ENCODE assay signal across 21 cellular contexts in the genomic region with DNA sequence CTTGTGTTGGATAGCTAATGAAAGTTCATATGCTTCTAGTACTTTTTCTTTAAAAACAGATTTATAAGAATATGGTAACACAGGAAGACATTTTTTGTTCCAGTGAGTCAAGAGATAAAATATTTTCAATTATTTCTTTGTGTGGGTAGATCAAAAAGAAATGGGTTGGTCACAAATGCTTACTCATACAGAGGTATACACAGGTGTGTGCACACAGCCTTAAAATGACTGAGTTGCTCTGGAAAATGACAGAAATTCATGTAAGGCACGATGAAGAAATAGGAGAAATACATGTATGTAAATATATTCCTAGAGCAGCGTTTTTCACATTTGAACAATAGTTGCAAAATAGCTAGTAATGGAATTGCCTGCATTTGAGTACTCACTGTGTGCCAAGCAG.
DNase-seq lines count a peak whose midpoint lies in the region; ATAC-seq and TF ChIP-seq lines count a peak whose summit lies in the region.
"Had no signal": no experiment of that assay in that cellular context is flagged by ENCODE, and none has a peak within 500 bp of the region (broad histone marks: within the 10 kb centered on the region; RNA-seq: fewer than 3 reads in every experiment).

No MANE protein-coding gene starts in this region.

- H3K79me1 ChIP-seq in trophoblast cell (ENCODE audit: low read length), result no peaks in the 10 kb centered on the region

- H3K4me3 ChIP-seq in epithelial cell of esophagus (ENCODE audit: low read length) (no peak overlapping the region), trophoblast cell (ENCODE audit: low read depth, low read length) (no peak overlapping the region)

- no peaks in the 10 kb centered on the region for H3K79me2 ChIP-seq in trophoblast cell (ENCODE audit: control insufficient read depth, insufficient read depth, low read length, poor library complexity)

- H3K9ac ChIP-seq in trophoblast cell (ENCODE audit: low read length), result no peak overlapping the region

- DNase-seq in DMS53 (lab: John Stamatoyannopoulos, UW) (peak; percentile 50), DMS53 treated with DMSO at 0.1 percent for 48 hours (lab: John Stamatoyannopoulos, UW; ENCODE audit: unreplicated experiment) (no peak), epithelial cell of esophagus (ENCODE audit: low read depth) (peak; percentile 69), trophoblast cell (peak; percentile 45 to 91), MV-4-11 (lab: John Stamatoyannopoulos, UW) (no peak)
- DNase-seq in activated T-helper 2 cell treated with anti-CD3 and anti-CD28 coated beads, Interferon-gamma antibody, Interleukin-2, Interleukin-4, amounts not matched to agents 10 μg/mL and 5 μg/mL and 100 μg/mL, durations not matched to agents 14 hours and 24 hours and 36 hours (ENCODE audit: low spot score), result no peak
- DNase-seq: activated B cell treated with CpG ODN at 0.5 μM for 24 hours; activated CD4-positive, alpha-beta memory T cell treated with anti-CD3 and anti-CD28 coated beads, Interleukin-2, amount 10 ng/mL, durations not matched to agents 7 days and 5 days; activated T-cell treated with anti-CD3 and anti-CD28 coated beads for 4 hours; AML-193; Karpas-422; NCI-H1048; stimulated activated naive CD8-positive, alpha-beta T cell treated with anti-CD3 and anti-CD28 coated beads, Interleukin-15, amount 100 ng/mL, for 72 hours; T1000 had no signal

- no peak overlapping the region for H3K18ac ChIP-seq in trophoblast cell (ENCODE audit: low read length)

- peaks cover 9% of the 10 kb centered on the region for H3K27me3 Mint-ChIP-seq in activated T-helper 2 cell treated with anti-CD3 and anti-CD28 coated beads, Interferon-gamma antibody, Interleukin-2, Interleukin-4, amounts not matched to agents 10 μg/mL and 5 μg/mL and 100 μg/mL, durations not matched to agents 14 hours and 24 hours and 36 hours (ENCODE audit: low read depth)
- H3K27me3 Mint-ChIP-seq: activated B cell treated with CpG ODN at 0.5 μM for 24 hours; stimulated activated naive CD8-positive, alpha-beta T cell treated with anti-CD3 and anti-CD28 coated beads, Interleukin-15, amount 100 ng/mL, for 72 hours had no signal

- H2BK12ac ChIP-seq in trophoblast cell (ENCODE audit: low read length), result no peak overlapping the region

- H4K8ac ChIP-seq in trophoblast cell (ENCODE audit: low read depth, low read length), result no peak overlapping the region

- H3K4me3 Mint-ChIP-seq in activated T-helper 2 cell treated with anti-CD3 and anti-CD28 coated beads, Interferon-gamma antibody, Interleukin-2, Interleukin-4, amounts not matched to agents 10 μg/mL and 5 μg/mL and 100 μg/mL, durations not matched to agents 14 hours and 24 hours and 36 hours (ENCODE audit: low read depth), result no peak overlapping the region
- H3K4me3 Mint-ChIP-seq: activated B cell treated with CpG ODN at 0.5 μM for 24 hours; activated CD4-positive, alpha-beta memory T cell treated with anti-CD3 and anti-CD28 coated beads, Interleukin-2, amount 10 ng/mL, durations not matched to agents 7 days and 5 days; stimulated activated naive CD8-positive, alpha-beta T cell treated with anti-CD3 and anti-CD28 coated beads, Interleukin-15, amount 100 ng/mL, for 72 hours had no signal

- no peak overlapping the region for H3K14ac ChIP-seq in trophoblast cell (ENCODE audit: low read length)

- H2AK5ac ChIP-seq in trophoblast cell (ENCODE audit: low read length), result no peak overlapping the region

- H3K27ac ChIP-seq in angular gyrus (ENCODE audit: low read depth, low read length), result peak overlapping the region; percentile 57
- no peak overlapping the region for H3K27ac ChIP-seq in trophoblast cell (ENCODE audit: low read depth, low read length)
- H3K27ac ChIP-seq: 22Rv1 had no signal

- no peaks in the 10 kb centered on the region for H3K27me3 ChIP-seq in trophoblast cell (ENCODE audit: insufficient read depth, low read length)
- H3K27me3 ChIP-seq: esophagus muscularis mucosa, gastroesophageal sphincter, right atrium auricular region, transverse colon had no signal

- intact Hi-C loops in activated T-helper 2 cell treated with anti-CD3 and anti-CD28 coated beads, Interferon-gamma antibody, Interleukin-2, Interleukin-4, amounts not matched to agents 10 μg/mL and 5 μg/mL and 100 μg/mL, durations not matched to agents 14 hours and 24 hours and 36 hours (cut with micrococcal nuclease), result loop anchor here (10.0 kb wide), 1 partner anchor 804 kb away; a partner anchor contains a TSS

- no peak overlapping the region for H3K27ac Mint-ChIP-seq in activated T-helper 2 cell treated with anti-CD3 and anti-CD28 coated beads, Interferon-gamma antibody, Interleukin-2, Interleukin-4, amounts not matched to agents 10 μg/mL and 5 μg/mL and 100 μg/mL, durations not matched to agents 14 hours and 24 hours and 36 hours
- H3K27ac Mint-ChIP-seq: activated B cell treated with CpG ODN at 0.5 μM for 24 hours; activated CD4-positive, alpha-beta memory T cell treated with anti-CD3 and anti-CD28 coated beads, Interleukin-2, amount 10 ng/mL, durations not matched to agents 7 days and 5 days; stimulated activated naive CD8-positive, alpha-beta T cell treated with anti-CD3 and anti-CD28 coated beads, Interleukin-15, amount 100 ng/mL, for 72 hours had no signal

- peaks cover 31% of the 10 kb centered on the region for H3K4me1 Mint-ChIP-seq in activated T-helper 2 cell treated with anti-CD3 and anti-CD28 coated beads, Interferon-gamma antibody, Interleukin-2, Interleukin-4, amounts not matched to agents 10 μg/mL and 5 μg/mL and 100 μg/mL, durations not matched to agents 14 hours and 24 hours and 36 hours (ENCODE audit: low read depth)

- H2BK5ac ChIP-seq in trophoblast cell (ENCODE audit: low read depth, low read length, poor library complexity), result no peak overlapping the region

- no CpG with 5 or more reads among the region's 2 CpGs for WGBS in trophoblast cell (ENCODE audit: extremely low coverage, insufficient coverage, insufficient read length)

- no peak overlapping the region for H3K4me2 ChIP-seq in trophoblast cell (ENCODE audit: low read length)

- no peak overlapping the region for H3K23ac ChIP-seq in trophoblast cell (ENCODE audit: low read length)

- no peaks in the 10 kb centered on the region for H3K4me1 ChIP-seq in trophoblast cell (ENCODE audit: control insufficient read depth in 1 of 2, insufficient read depth in 2 of 2, low read length in 2 of 2)

- no peaks in the 10 kb centered on the region for H3K36me3 ChIP-seq in trophoblast cell (ENCODE audit: control insufficient read depth in 1 of 2, insufficient read depth in 2 of 2, low read length in 2 of 2)
- H3K36me3 ChIP-seq: esophagus muscularis mucosa, gastroesophageal sphincter, right atrium auricular region, transverse colon had no signal

- H4K91ac ChIP-seq in trophoblast cell (ENCODE audit: low read depth, low read length), result no peak overlapping the region

- no peak for ATAC-seq in HG03565 (IDR thresholded peaks at IDR 0.05; ENCODE audit: unreplicated experiment)
- ATAC-seq: stimulated activated naive CD8-positive, alpha-beta T cell treated with anti-CD3 and anti-CD28 coated beads, Interleukin-15, amount 100 ng/mL, for 72 hours had no signal

- H2AFZ ChIP-seq in trophoblast cell (ENCODE audit: insufficient read depth, low read length, poor library complexity), result no peak overlapping the region

- H3K9me3 Mint-ChIP-seq in activated T-helper 2 cell treated with anti-CD3 and anti-CD28 coated beads, Interferon-gamma antibody, Interleukin-2, Interleukin-4, amounts not matched to agents 10 μg/mL and 5 μg/mL and 100 μg/mL, durations not matched to agents 14 hours and 24 hours and 36 hours, result no peaks in the 10 kb centered on the region
- H3K9me3 Mint-ChIP-seq: activated B cell treated with CpG ODN at 0.5 μM for 24 hours; activated CD4-positive, alpha-beta memory T cell treated with anti-CD3 and anti-CD28 coated beads, Interleukin-2, amount 10 ng/mL, durations not matched to agents 7 days and 5 days; stimulated activated naive CD8-positive, alpha-beta T cell treated with anti-CD3 and anti-CD28 coated beads, Interleukin-15, amount 100 ng/mL, for 72 hours had no signal

- H4K12ac ChIP-seq in trophoblast cell (ENCODE audit: low read depth, low read length), result no peak overlapping the region

- no peak overlapping the region for H2BK120ac ChIP-seq in trophoblast cell (ENCODE audit: insufficient read depth, low read length, poor library complexity)

- no peak overlapping the region for H3K4ac ChIP-seq in trophoblast cell (ENCODE audit: low read depth, low read length)

- H3K36me3 Mint-ChIP-seq in activated T-helper 2 cell treated with anti-CD3 and anti-CD28 coated beads, Interferon-gamma antibody, Interleukin-2, Interleukin-4, amounts not matched to agents 10 μg/mL and 5 μg/mL and 100 μg/mL, durations not matched to agents 14 hours and 24 hours and 36 hours (ENCODE audit: low read depth), result no peaks in the 10 kb centered on the region

- no peaks in the 10 kb centered on the region for H3K9me3 ChIP-seq in trophoblast cell (ENCODE audit: insufficient read depth, low read depth, low read length)
- H3K9me3 ChIP-seq: esophagus muscularis mucosa, gastroesophageal sphincter, right atrium auricular region, transverse colon had no signal

- no peak for TF ChIP-seq CTCF in epithelial cell of esophagus (IDR thresholded peaks at IDR 0.05; ENCODE audit: insufficient read depth, low read depth, low read length, missing control alignments)

Comparison
In these comparisons a context has a peak if more than half of its experiments do, and no peak if none do; other contexts are left out.
1. DNase-seq: peak in DMS53 (single experiment), epithelial cell of esophagus (single experiment) and trophoblast cell (2 of 2); none in DMS53 treated with DMSO at 0.1 percent for 48 hours (single experiment), MV-4-11 (single experiment) and activated T-helper 2 cell treated with anti-CD3 and anti-CD28 coated beads, Interferon-gamma antibody, Interleukin-2, Interleukin-4, amounts not matched to agents 10 μg/mL and 5 μg/mL and 100 μg/mL, durations not matched to agents 14 hours and 24 hours and 36 hours (single experiment).